13 cellular contexts compared by ENCODE assay signal in genomic region chr9:27109621-27110020, GRCh38. TPM values are rescaled to one million over a fixed set of nuclear protein-coding genes. Genes with fewer than 3 reads are reported as not detected.
DNase-seq lines count a peak whose midpoint lies in the region; ATAC-seq and TF ChIP-seq lines count a peak whose summit lies in the region.
"Had no signal": no experiment of that assay in that cellular context is flagged by ENCODE, and none has a peak within 500 bp of the region (broad histone marks: within the 10 kb centered on the region; RNA-seq: fewer than 3 reads in every experiment).

No MANE protein-coding gene starts in this region.

- TF ChIP-seq CTCF in heart left ventricle (IDR thresholded peaks at IDR 0.05) (no peak), endothelial cell (IDR thresholded peaks at IDR 0.05; ENCODE audit: unreplicated experiment) (no peak), upper lobe of left lung (IDR thresholded peaks at IDR 0.05) (no peak), GM13977 (IDR thresholded peaks at IDR 0.05; ENCODE audit: extremely low read depth, insufficient read depth, missing control alignments) (no peak)

- H4K8ac ChIP-seq in mesendoderm (ENCODE audit: low read depth, low read length) = no peak overlapping the region

- H2BK120ac ChIP-seq in mesendoderm (ENCODE audit: low read depth, low read length) = no peak overlapping the region

- peaks cover 28% of the 10 kb centered on the region for H3K36me3 Mint-ChIP-seq in endothelial cell (ENCODE audit: low read depth, unreplicated experiment)
- H3K36me3 Mint-ChIP-seq: activated naive CD8-positive, alpha-beta T cell treated with anti-CD3 and anti-CD28 coated beads for 36 hours had no signal

- in situ Hi-C loops in GM13977 (cut with MboI; ENCODE audit: low pct_unique_long_range_greater_than_20kb, low sequenced_read_pairs, unreplicated experiment) = no loop called here

- H3K4me1 ChIP-seq in heart left ventricle (peaks cover 0 to 21% (median 0%) of the 10 kb centered on the region in 12 donors), mesendoderm (ENCODE audit: control insufficient read depth, low read depth, low read length) (no peaks in the 10 kb centered on the region), upper lobe of left lung (peaks cover 0 to 3% (median 0%) of the 10 kb centered on the region in 4 donors)

- H3K23ac ChIP-seq in mesendoderm (ENCODE audit: low read length) = no peak overlapping the region

- no peaks in the 10 kb centered on the region for H3K9me3 Mint-ChIP-seq in endothelial cell (ENCODE audit: unreplicated experiment)

- H3K27ac ChIP-seq in heart left ventricle = peak overlapping the region; percentile 19 to 88 (median 70)
- peak overlapping the region; percentile 39 for H3K27ac ChIP-seq in mesendoderm (ENCODE audit: low read depth, low read length)
- peak overlapping the region; percentile 68 to 80 (median 74) for H3K27ac ChIP-seq in upper lobe of left lung
- H3K27ac ChIP-seq in caudate nucleus (ENCODE audit: low read depth, low read length) = no peak overlapping the region

- H2BK15ac ChIP-seq in mesendoderm (replicated peaks; ENCODE audit: low read depth) = no peak overlapping the region

- no peaks in the 10 kb centered on the region for H3K79me2 ChIP-seq in mesendoderm (ENCODE audit: control insufficient read depth, insufficient read depth, low read length)

- H3K56ac ChIP-seq in mesendoderm (ENCODE audit: low read length) = peak overlapping the region; percentile 87

- peaks cover 1% of the 10 kb centered on the region for H3K79me1 ChIP-seq in mesendoderm (ENCODE audit: low read length)

- H3K4me2 ChIP-seq in mesendoderm (ENCODE audit: low read length) = peak overlapping the region; percentile 67

- H2AK5ac ChIP-seq in mesendoderm (ENCODE audit: low read length) = no peak overlapping the region

- H3K4ac ChIP-seq in mesendoderm (ENCODE audit: low read depth, low read length) = no peak overlapping the region

- WGBS in heart left ventricle, 4 donors = 44 to 55% (median 49%) methylated on average over 2 of the region's 2 CpGs
- WGBS in mesendoderm (ENCODE audit: extremely low coverage, insufficient coverage, low lambda C conversion rate) = no CpG with 5 or more reads among the region's 2 CpGs
- 33 to 42% methylated on average over 2 of the region's 2 CpGs for WGBS in upper lobe of left lung, 2 donors

- TF ChIP-seq EP300 in upper lobe of left lung (IDR thresholded peaks at IDR 0.05) = no peak

- no peak overlapping the region for H4K5ac ChIP-seq in mesendoderm (ENCODE audit: low read length)

- DNase-seq in heart left ventricle (no peak), cardiac septum (ENCODE audit: low spot score) (no peak), endothelial cell (ENCODE audit: low spot score) (no peak), mesendoderm (no peak), upper lobe of left lung (no peak), GM13977 (ENCODE audit: low spot score) (no peak), caudate nucleus (lab: John Stamatoyannopoulos, UW) (no peak)
- DNase-seq in activated CD8-positive, alpha-beta memory T cell treated with anti-CD3 and anti-CD28 coated beads, Interleukin-2, amount 50 U/mL, for 4 hours = no peak
- DNase-seq: activated naive CD8-positive, alpha-beta T cell treated with anti-CD3 and anti-CD28 coated beads for 36 hours; DMS 273 treated with DMSO at 0.1 percent for 48 hours; hypothalamus; NCI-H446 treated with DMSO at 0.1 percent for 48 hours; RPMI8226 had no signal

- H3K4me3 ChIP-seq in heart left ventricle (peak overlapping the region; percentile 1 to 64 (median 52)), mesendoderm (ENCODE audit: low read length) (peak overlapping the region; percentile 55), upper lobe of left lung (peak overlapping the region; percentile 13 to 45 (median 36))

- H2BK5ac ChIP-seq in mesendoderm (ENCODE audit: low read length) = no peak overlapping the region

- H3K4me1 Mint-ChIP-seq in endothelial cell (ENCODE audit: unreplicated experiment) = peaks cover 53% of the 10 kb centered on the region
- H3K4me1 Mint-ChIP-seq: activated naive CD8-positive, alpha-beta T cell treated with anti-CD3 and anti-CD28 coated beads for 36 hours had no signal

- peak overlapping the region; percentile 32 for H3K18ac ChIP-seq in mesendoderm (ENCODE audit: low read length)

- ATAC-seq in heart left ventricle (no peak), upper lobe of left lung (ENCODE audit: low FRiP score in 2 of 2) (no peak)

- peak overlapping the region; percentile 98 for H3K27ac Mint-ChIP-seq in endothelial cell (ENCODE audit: unreplicated experiment)
- H3K27ac Mint-ChIP-seq: activated naive CD8-positive, alpha-beta T cell treated with anti-CD3 and anti-CD28 coated beads for 36 hours had no signal

- no peaks in the 10 kb centered on the region for H3K27me3 ChIP-seq in heart left ventricle
- no peaks in the 10 kb centered on the region for H3K27me3 ChIP-seq in mesendoderm (ENCODE audit: insufficient read depth, low read length, poor library complexity)
- H3K27me3 ChIP-seq in upper lobe of left lung = no peaks in the 10 kb centered on the region

- peak overlapping the region; percentile 75 for H3K9ac ChIP-seq in mesendoderm (ENCODE audit: low read length)

- peak overlapping the region; percentile 96 for H3K4me3 Mint-ChIP-seq in endothelial cell (ENCODE audit: unreplicated experiment)
- H3K4me3 Mint-ChIP-seq: activated naive CD8-positive, alpha-beta T cell treated with anti-CD3 and anti-CD28 coated beads for 36 hours had no signal

- TF ChIP-seq POLR2A in heart left ventricle (IDR thresholded peaks at IDR 0.05) = no peak
- no peak for TF ChIP-seq POLR2A in upper lobe of left lung (IDR thresholded peaks at IDR 0.05)

- peaks cover 3% of the 10 kb centered on the region for H3K27me3 Mint-ChIP-seq in endothelial cell (ENCODE audit: unreplicated experiment)

- H3K9me3 ChIP-seq in heart left ventricle (no peaks in the 10 kb centered on the region), upper lobe of left lung (no peaks in the 10 kb centered on the region)

- intact Hi-C loops in heart left ventricle (cut with DNase I) (loop anchor here in 4 of 10 donors (2.0 to 5.0 kb wide), 3 partner anchors 78 to 83 kb away; no protein-coding TSS in a partner anchor), cardiac septum (cut with DNase I) (loop anchor here (2.0 to 10.0 kb wide), 2 partner anchors 75 to 77 kb away; no protein-coding TSS in a partner anchor)

- no peaks in the 10 kb centered on the region for H3K36me3 ChIP-seq in heart left ventricle
- H3K36me3 ChIP-seq in mesendoderm (ENCODE audit: control insufficient read depth, insufficient read depth, low read length) = no peaks in the 10 kb centered on the region
- no peaks in the 10 kb centered on the region for H3K36me3 ChIP-seq in upper lobe of left lung

RNA-seq across cellular contexts. Expression of gene TEK, which starts 0.6 kb away (rescaled TPM):
- 10 to 100 TPM; 11.9 to 36.5 (median 19.2) TPM for total RNA-seq in heart left ventricle
- 10 to 100 TPM in 1 of 2 donors, 1 to 10 TPM in 1; 6.4 to 17.7 TPM for polyA plus RNA-seq in heart left ventricle
- total RNA-seq in cardiac septum = 21.0 TPM
- total RNA-seq in endothelial cell (ENCODE audit: unreplicated experiment) = 448 TPM
- polyA plus RNA-seq in mesendoderm (2013, experiment 1 of 2) = 12.1 TPM
- polyA plus RNA-seq in mesendoderm (2013, experiment 2 of 2) = 13.3 TPM
- total RNA-seq in upper lobe of left lung = 10 to 100 TPM; 13.6 to 46.7 (median 26.5) TPM
- total RNA-seq: activated naive CD8-positive, alpha-beta T cell treated with anti-CD3 and anti-CD28 coated beads for 36 hours had no signal
